8 cellular contexts compared by ENCODE assay signal in the genomic region with DNA sequence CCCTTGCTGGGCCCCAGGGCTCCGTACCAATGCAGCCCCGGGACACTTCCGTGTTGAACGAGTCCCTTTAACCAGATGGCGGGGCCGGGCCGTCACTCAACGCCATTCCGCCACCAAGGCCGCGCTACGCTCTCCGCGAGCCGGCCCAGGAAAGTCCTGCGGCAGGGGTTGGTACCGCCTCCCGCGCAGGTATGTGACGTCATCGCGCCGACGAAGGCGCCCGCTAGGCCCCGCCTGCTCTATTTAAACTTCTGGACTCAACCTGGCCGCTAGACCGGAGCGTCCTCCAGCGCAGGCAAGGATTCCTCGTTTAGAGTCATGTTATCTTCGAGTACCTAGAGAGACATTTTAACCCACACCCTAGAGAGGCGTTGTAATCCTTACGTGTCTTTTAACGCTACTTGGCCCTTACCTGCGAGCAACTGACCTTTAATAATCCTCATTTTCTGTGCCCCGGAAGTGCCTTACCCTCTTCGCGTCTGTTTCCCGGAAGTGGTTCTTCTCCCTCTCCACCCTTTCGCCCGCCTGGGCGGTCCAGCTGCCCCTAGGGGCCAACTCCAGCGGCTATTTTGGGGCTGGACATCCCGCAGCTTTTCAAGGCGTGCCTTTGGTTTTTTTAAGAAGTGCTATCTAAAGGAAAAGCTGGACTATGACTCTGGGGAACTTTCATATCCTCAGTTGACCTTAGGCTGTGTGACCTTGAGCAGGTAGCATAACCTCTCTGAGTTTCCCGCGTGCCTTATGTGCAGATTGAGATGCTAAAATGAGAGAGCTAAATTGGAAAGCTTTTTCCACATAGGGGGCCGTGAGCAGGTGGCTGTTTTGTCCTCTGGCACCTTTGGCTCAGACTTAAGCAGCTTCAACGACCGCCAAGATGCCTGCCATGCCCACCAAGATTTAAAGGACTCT. TPM values are rescaled to one million over a fixed set of nuclear protein-coding genes. Genes with fewer than 3 reads are reported as not detected.
DNase-seq lines count a peak whose midpoint lies in the region; ATAC-seq, FAIRE-seq and TF ChIP-seq lines count a peak whose summit lies in the region.

A gene with protein sequence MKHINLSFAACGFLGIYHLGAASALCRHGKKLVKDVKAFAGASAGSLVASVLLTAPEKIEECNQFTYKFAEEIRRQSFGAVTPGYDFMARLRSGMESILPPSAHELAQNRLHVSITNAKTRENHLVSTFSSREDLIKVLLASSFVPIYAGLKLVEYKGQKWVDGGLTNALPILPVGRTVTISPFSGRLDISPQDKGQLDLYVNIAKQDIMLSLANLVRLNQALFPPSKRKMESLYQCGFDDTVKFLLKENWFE (minus strand): TSS at position 155 of the 909 bp plus-strand sequence. CDS start 1,294 bp downstream, outside the sequence.

- peaks cover 9% of the 10 kb centered on the region for H3K36me3 Mint-ChIP-seq in endodermal cell (ENCODE audit: low read depth)

- H3K27me3 ChIP-seq in endodermal cell (ENCODE audit: control insufficient read depth, insufficient read depth, low read length, poor library complexity, severe bottlenecking), result no peaks in the 10 kb centered on the region

- ATAC-seq in HG02970 (IDR thresholded peaks at IDR 0.05; ENCODE audit: low FRiP score, unreplicated experiment), result peak; percentile 98

- peak within 1 kb of the TSS; percentile 53 for H3K9ac ChIP-seq in endodermal cell (ENCODE audit: extremely low read depth, low read length, poor library complexity, severe bottlenecking)

- peak within 1 kb of the TSS; percentile 32 for H3K27ac ChIP-seq in endodermal cell (ENCODE audit: low read depth, low read length)

- 9 to 17% methylated on average over 2 to 52 of the region's 52 CpGs for WGBS in endodermal cell (ENCODE audit: insufficient coverage in 1 of 2, insufficient read length in 1 of 2), 2 experiments

- peaks cover 13% of the 10 kb centered on the region for H3K4me1 Mint-ChIP-seq in endodermal cell

- H3K36me3 ChIP-seq in endodermal cell (ENCODE audit: control insufficient read depth, insufficient read depth, low read length), result no peaks in the 10 kb centered on the region

- H3K4me3 Mint-ChIP-seq in endodermal cell, result peak within 1 kb of the TSS; percentile 77

- H3K4me3 ChIP-seq in endodermal cell (ENCODE audit: low read length), result peak within 1 kb of the TSS; percentile 86

- no peaks in the 10 kb centered on the region for H3K4me1 ChIP-seq in endodermal cell (ENCODE audit: control insufficient read depth, insufficient read depth, low read length)

- peaks cover 2% of the 10 kb centered on the region for H3K9me3 Mint-ChIP-seq in endodermal cell

- peak; percentile 48 for TF ChIP-seq CTCF in endodermal cell (conservative IDR thresholded peaks at IDR 0.05)

- peak; percentile 95 for FAIRE-seq in GM18507 (lab: Jason Lieb, UNC)

- DNase-seq in GM18507 (ENCODE audit: extremely low spot score, insufficient read length, low read depth) (peak; percentile 42), NCI-H524 treated with DMSO at 0.1 percent for 48 hours (lab: John Stamatoyannopoulos, UW) (peak; percentile 76), endodermal cell (peak; percentile 92), mesenteric fat pad (ENCODE audit: low spot score) (peak; percentile 94), HCEC 1CT (no peak)
- peak; percentile 47 for DNase-seq in activated CD8-positive, alpha-beta memory T cell treated with anti-CD3 and anti-CD28 coated beads, Interleukin-2, amount 50 U/mL, for 1 hour (ENCODE audit: extremely low read depth)
- DNase-seq in stimulated activated CD8-positive, alpha-beta memory T cell treated with anti-CD3 and anti-CD28 coated beads, Interleukin-15, amount 100 ng/mL, for 1 hour (ENCODE audit: low read depth), result peak; percentile 57

- no peaks in the 10 kb centered on the region for H3K27me3 Mint-ChIP-seq in endodermal cell (ENCODE audit: insufficient read depth)

- no peaks in the 10 kb centered on the region for H3K9me3 ChIP-seq in endodermal cell (ENCODE audit: control insufficient read depth, low read length)

- H3K27ac Mint-ChIP-seq in endodermal cell, result peak within 1 kb of the TSS; percentile 99

RNA-seq across cellular contexts. Expression of the gene that starts here (rescaled TPM):
- total RNA-seq in endodermal cell, result 10 to 100 TPM; 21.8 to 24.4 TPM
- polyA plus RNA-seq in endodermal cell (2013, experiment 1 of 2), result 16.0 TPM
- 13.0 TPM for polyA plus RNA-seq in endodermal cell (2013, experiment 2 of 2)
- total RNA-seq in mesenteric fat pad, result 19.9 TPM
